14 cellular contexts compared by ENCODE assay signal in the genomic region with DNA sequence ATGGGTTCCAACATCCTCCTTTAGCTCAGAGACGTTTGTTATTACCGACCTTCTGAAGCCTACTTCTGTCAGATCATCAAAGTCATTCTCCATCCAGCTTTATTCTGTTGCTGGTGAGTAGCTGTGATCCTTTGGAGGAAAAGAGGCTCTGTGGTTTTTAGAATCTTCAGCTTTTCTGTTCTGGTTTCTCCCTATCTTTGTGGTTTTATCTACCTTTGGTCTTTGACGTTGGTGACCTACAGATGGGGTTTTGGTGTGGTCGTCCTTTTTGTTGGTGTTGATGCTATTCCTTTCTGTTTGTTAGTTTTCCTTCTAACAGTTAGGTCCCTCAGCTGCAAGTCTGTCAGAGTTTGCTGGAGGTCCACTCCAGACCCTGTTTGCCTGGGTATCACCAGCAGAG. TPM values are rescaled to one million over a fixed set of nuclear protein-coding genes. Genes with fewer than 3 reads are reported as not detected.
"Had no signal": no experiment of that assay in that cellular context is flagged by ENCODE, and none has a peak within 500 bp of the region (broad histone marks: within the 10 kb centered on the region; RNA-seq: fewer than 3 reads in every experiment).

No MANE protein-coding gene starts in this region.

RNA-seq across cellular contexts. Expression of a gene that starts 12.3 kb away (rescaled TPM):
- total RNA-seq: activated B cell treated with CpG ODN at 0.5 μM for 24 hours; activated CD4-positive, alpha-beta memory T cell treated with anti-CD3 and anti-CD28 coated beads for 36 hours; activated CD4-positive, alpha-beta memory T cell treated with anti-CD3 and anti-CD28 coated beads, Interleukin-2, amount 10 ng/mL, durations not matched to agents 7 days and 5 days; activated CD4-positive, alpha-beta T cell treated with anti-CD3 and anti-CD28 coated beads for 36 hours; activated CD4-positive, alpha-beta T cell treated with anti-CD3 and anti-CD28 coated beads, Interleukin-2, amount 10 ng/mL, durations not matched to agents 24 days and 14 days; activated CD4-positive, alpha-beta T cell treated with anti-CD3 and anti-CD28 coated beads, Interleukin-2, amount 10 ng/mL, durations not matched to agents 7 days and 5 days; activated CD8-positive, alpha-beta memory T cell treated with anti-CD3 and anti-CD28 coated beads for 36 hours; activated CD8-positive, alpha-beta memory T cell treated with anti-CD3 and anti-CD28 coated beads, Interleukin-2, amount 10 ng/mL, durations not matched to agents 7 days and 5 days; activated CD8-positive, alpha-beta T cell treated with anti-CD3 and anti-CD28 coated beads for 36 hours; activated CD8-positive, alpha-beta T cell treated with anti-CD3 and anti-CD28 coated beads, Interleukin-2, amount 10 ng/mL, durations not matched to agents 7 days and 5 days; T-helper 1 cell treated with Interleukin-12 subunit alpha and Interleukin-12 subunit beta and Interleukin-4 antibody, amounts not matched to agents 30 ng/mL and 1 ng/mL, for 36 hours; T-helper 17 cell; T-helper 2 cell treated with Interferon-gamma antibody and Interleukin-4, amounts not matched to agents 100 ng/mL and 5 ng/mL, for 36 hours; WTC11 had no signal
